ENCODE assay signal across 12 cellular contexts in genomic region chr11:125167292-125167953, GRCh38. TPM values are rescaled to one million over a fixed set of nuclear protein-coding genes. Genes with fewer than 3 reads are reported as not detected.
A peak's percentile ranks its signal among the peaks of the same experiment; 100 is the strongest.
DNase-seq lines count a peak whose midpoint lies in the region; ATAC-seq, FAIRE-seq and TF ChIP-seq lines count a peak whose summit lies in the region.
"Had no signal": no experiment of that assay in that cellular context is flagged by ENCODE, and none has a peak within 500 bp of the region (broad histone marks: within the 10 kb centered on the region; RNA-seq: fewer than 3 reads in every experiment).

No MANE protein-coding gene starts in this region.

- no peaks in the 10 kb centered on the region for H3K36me3 Mint-ChIP-seq in GM23338 (ENCODE audit: low read depth)
- peaks cover 0 to 6% (median 0%) of the 10 kb centered on the region in 5 donors for H3K36me3 Mint-ChIP-seq in naive thymus-derived CD4-positive, alpha-beta T cell

- no peak overlapping the region for H2AFZ ChIP-seq in GM23338

- H3K36me3 ChIP-seq in GM23338 (ENCODE audit: insufficient read depth) (no peaks in the 10 kb centered on the region), brain microvascular endothelial cell (replicated peaks) (no peaks in the 10 kb centered on the region), rectal smooth muscle tissue (ENCODE audit: control insufficient read depth, insufficient read depth, low read length) (no peaks in the 10 kb centered on the region), adrenal gland (replicated peaks in 1 of 2) (no peaks in the 10 kb centered on the region)
- no peaks in the 10 kb centered on the region for H3K36me3 ChIP-seq in naive thymus-derived CD4-positive, alpha-beta T cell (ENCODE audit: control insufficient read depth in 2 of 3, insufficient read depth in 3 of 3, low read length in 3 of 3)
- H3K36me3 ChIP-seq: breast epithelium had no signal

- H3K27ac Mint-ChIP-seq in GM23338, result no peak overlapping the region
- H3K27ac Mint-ChIP-seq in naive thymus-derived CD4-positive, alpha-beta T cell, result no peak overlapping the region

- in situ Hi-C loops in brain microvascular endothelial cell (cut with HindIII; ENCODE audit: low pct_ligation_motif_present, low sequenced_read_pairs), result loop anchor here (25.0 kb wide), 1 partner anchor 170 kb away; no protein-coding TSS in a partner anchor

- no peaks in the 10 kb centered on the region for H3K79me2 ChIP-seq in GM23338 (replicated peaks; ENCODE audit: insufficient read depth)

- H3K27ac ChIP-seq in GM23338 (ENCODE audit: low read depth) (no peak overlapping the region), brain microvascular endothelial cell (peak overlapping the region; percentile 51), rectal smooth muscle tissue (ENCODE audit: low read depth, low read length) (peak overlapping the region; percentile 74), adrenal gland (peak overlapping the region in 2 of 5 donors; percentile 72 to 82)
- no peak overlapping the region for H3K27ac ChIP-seq in naive thymus-derived CD4-positive, alpha-beta T cell (ENCODE audit: low read depth, low read length)

- CTCF ChIA-PET in naive thymus-derived CD4-positive, alpha-beta T cell (lab: Charles Lee), result no interaction called here

- intact Hi-C loops in adrenal gland (cut with DNase I), result no loop called here
- intact Hi-C loops in naive thymus-derived CD4-positive, alpha-beta T cell (cut with micrococcal nuclease), result no loop called here

- POLR2A ChIA-PET in naive thymus-derived CD4-positive, alpha-beta T cell (lab: Charles Lee), result no interaction called here

- H3K4me2 ChIP-seq in GM23338, result peak overlapping the region; percentile 97

- H4K20me1 ChIP-seq in GM23338 (replicated peaks; ENCODE audit: insufficient read depth), result no peaks in the 10 kb centered on the region

- TF ChIP-seq CTCF in GM23338 (conservative IDR thresholded peaks at IDR 0.05; ENCODE audit: low read depth in 2 of 2) (no peak), brain microvascular endothelial cell (IDR thresholded peaks at IDR 0.05; ENCODE audit: low read depth, low read length, missing control alignments) (no peak), adrenal gland (IDR thresholded peaks at IDR 0.05) (no peak)

- no peak for TF ChIP-seq POLR2A in adrenal gland (IDR thresholded peaks at IDR 0.05)

- WGBS in adrenal gland, 4 donors, result 33 to 48% (median 44%) methylated on average over 20 to 28 of the region's 28 CpGs

- peaks cover 67% of the 10 kb centered on the region for H3K27me3 ChIP-seq in GM23338 (ENCODE audit: insufficient read depth)
- H3K27me3 ChIP-seq in brain microvascular endothelial cell (replicated peaks), result no peaks in the 10 kb centered on the region
- no peaks in the 10 kb centered on the region for H3K27me3 ChIP-seq in rectal smooth muscle tissue (ENCODE audit: control insufficient read depth, insufficient read depth, low read length)
- H3K27me3 ChIP-seq in adrenal gland, result no peaks in the 10 kb centered on the region
- H3K27me3 ChIP-seq in naive thymus-derived CD4-positive, alpha-beta T cell (ENCODE audit: control insufficient read depth in 2 of 2, insufficient read depth in 2 of 2, low read length in 2 of 2), result peaks cover 7 to 24% of the 10 kb centered on the region in 2 donors

- H3K9me2 ChIP-seq in GM23338 (ENCODE audit: insufficient read depth), result no peaks in the 10 kb centered on the region

- no peaks in the 10 kb centered on the region for H3K9me3 Mint-ChIP-seq in GM23338
- no peaks in the 10 kb centered on the region for H3K9me3 Mint-ChIP-seq in naive thymus-derived CD4-positive, alpha-beta T cell

- no peak overlapping the region for H3K9ac ChIP-seq in rectal smooth muscle tissue (ENCODE audit: low read length)

- peak; percentile 0; the same call in 2 of the 3 replicates for ATAC-seq in GM23338
- no peak for ATAC-seq in naive thymus-derived CD4-positive, alpha-beta T cell

- H3F3A ChIP-seq in GM23338 (replicated peaks; ENCODE audit: low read depth), result peaks cover 15% of the 10 kb centered on the region; the same call in 1 of the 2 replicates

- peaks cover 62% of the 10 kb centered on the region for H3K4me1 ChIP-seq in GM23338 (ENCODE audit: insufficient read depth)
- H3K4me1 ChIP-seq in rectal smooth muscle tissue (ENCODE audit: control insufficient read depth, insufficient read depth, low read length), result peaks cover 16% of the 10 kb centered on the region
- H3K4me1 ChIP-seq in adrenal gland (replicated peaks in 1 of 2), result peaks cover 0 to 19% of the 10 kb centered on the region in 2 donors
- peaks cover 12 to 17% of the 10 kb centered on the region in 2 donors for H3K4me1 ChIP-seq in naive thymus-derived CD4-positive, alpha-beta T cell (ENCODE audit: control insufficient read depth in 2 of 2, insufficient read depth in 2 of 2, low read length in 2 of 2)
- H3K4me1 ChIP-seq: breast epithelium had no signal

- no peaks in the 10 kb centered on the region for H3K9me3 ChIP-seq in adrenal gland (replicated peaks in 1 of 3)
- H3K9me3 ChIP-seq in naive thymus-derived CD4-positive, alpha-beta T cell (ENCODE audit: control insufficient read depth in 2 of 3, low read length in 3 of 3), result no peaks in the 10 kb centered on the region
- H3K9me3 ChIP-seq: breast epithelium had no signal

- no peak for FAIRE-seq in urothelium cell line (lab: Jason Lieb, UNC)

- peak overlapping the region; percentile 83 for H3K4me3 Mint-ChIP-seq in GM23338
- peak overlapping the region in 3 of 10 donors; percentile 20 to 96 (median 66) for H3K4me3 Mint-ChIP-seq in naive thymus-derived CD4-positive, alpha-beta T cell

- H3K27me3 Mint-ChIP-seq in GM23338 (ENCODE audit: insufficient read depth, low read depth, poor library complexity), result peaks cover 80% of the 10 kb centered on the region
- H3K27me3 Mint-ChIP-seq in naive thymus-derived CD4-positive, alpha-beta T cell, result peaks cover 63 to 86% (median 71%) of the 10 kb centered on the region in 5 donors

- peaks cover 71% of the 10 kb centered on the region for H3K4me1 Mint-ChIP-seq in GM23338
- peaks cover 15 to 23% (median 18%) of the 10 kb centered on the region in 7 donors for H3K4me1 Mint-ChIP-seq in naive thymus-derived CD4-positive, alpha-beta T cell

- DNase-seq in GM23338 (ENCODE audit: low spot score) (peak; percentile 76), brain microvascular endothelial cell (peak; percentile 49), adrenal gland (no peak), COLO668 (lab: John Stamatoyannopoulos, UW; ENCODE audit: unreplicated experiment) (no peak), urothelium cell line (ENCODE audit: low spot score) (no peak)
- DNase-seq in naive thymus-derived CD4-positive, alpha-beta T cell, result no peak
- DNase-seq: AML-193, kidney glomerular epithelial cell, NCI-H1048 had no signal

- H3K4me3 ChIP-seq in GM23338 (peak overlapping the region; percentile 80), brain microvascular endothelial cell (ENCODE audit: low read depth, low read length) (peak overlapping the region; percentile 88), iPS-11a (ENCODE audit: low read depth, low read length) (peak overlapping the region; percentile 49), rectal smooth muscle tissue (ENCODE audit: low read length) (no peak overlapping the region), adrenal gland (peak overlapping the region in 1 of 4 donors; percentile 17)
- no peak overlapping the region for H3K4me3 ChIP-seq in naive thymus-derived CD4-positive, alpha-beta T cell (ENCODE audit: low read length)

TF ChIP-seq in GM23338, 12 proteins besides CTCF, POLR2A, EP300 and RAD21:
- peak; percentile 50 for TF ChIP-seq EZH2 (IDR thresholded peaks at IDR 0.05; ENCODE audit: low read depth, unreplicated experiment)
- TF ChIP-seq, protein P1, sequence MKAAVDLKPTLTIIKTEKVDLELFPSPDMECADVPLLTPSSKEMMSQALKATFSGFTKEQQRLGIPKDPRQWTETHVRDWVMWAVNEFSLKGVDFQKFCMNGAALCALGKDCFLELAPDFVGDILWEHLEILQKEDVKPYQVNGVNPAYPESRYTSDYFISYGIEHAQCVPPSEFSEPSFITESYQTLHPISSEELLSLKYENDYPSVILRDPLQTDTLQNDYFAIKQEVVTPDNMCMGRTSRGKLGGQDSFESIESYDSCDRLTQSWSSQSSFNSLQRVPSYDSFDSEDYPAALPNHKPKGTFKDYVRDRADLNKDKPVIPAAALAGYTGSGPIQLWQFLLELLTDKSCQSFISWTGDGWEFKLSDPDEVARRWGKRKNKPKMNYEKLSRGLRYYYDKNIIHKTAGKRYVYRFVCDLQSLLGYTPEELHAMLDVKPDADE (IDR thresholded peaks at IDR 0.05), result no peak
- peak; percentile 32 for TF ChIP-seq EZH2phosphoT487 (IDR thresholded peaks at IDR 0.05; ENCODE audit: unreplicated experiment)
- 0 out of 2 replicates have a peak, but pooled peaks have one; percentile 26 for TF ChIP-seq POLR2AphosphoS5 (IDR thresholded peaks at IDR 0.05; ENCODE audit: low read depth)

RNA-seq across cellular contexts. Expression of gene PKNOX2, which starts 2.9 kb away (rescaled TPM):
- 0.43 and 0.83 TPM in 2 replicates for total RNA-seq in GM23338 (2014; rRNA removed; shearing (Covaris generic))
- 0.35 and 0.42 TPM in 2 replicates for polyA plus RNA-seq in GM23338 (2016; fragmentation: Nextera tagmentation; extraction: Ambion mirVana)
- 10 to 100 TPM in 5 of 8 donors, 1 to 10 TPM in 3; 1.8 to 34.7 (median 11.1) TPM for total RNA-seq in adrenal gland
- 1 to 10 TPM; 2.0 to 2.7 (median 2.0) TPM for polyA plus RNA-seq in adrenal gland
- not detected for total RNA-seq in naive thymus-derived CD4-positive, alpha-beta T cell
- not detected for polyA plus RNA-seq in naive thymus-derived CD4-positive, alpha-beta T cell

RNA-seq across cellular contexts. Expression of gene TMEM218, which starts 56.0 kb away (rescaled TPM):
- 13.4 and 23.7 TPM in 2 replicates for total RNA-seq in GM23338 (2014; rRNA removed; shearing (Covaris generic))
- polyA plus RNA-seq in GM23338 (2016; fragmentation: Nextera tagmentation; extraction: Ambion mirVana), result 23.8 and 24.2 TPM in 2 replicates
- 10 to 100 TPM; 19.7 to 42.3 (median 25.8) TPM for total RNA-seq in adrenal gland
- polyA plus RNA-seq in adrenal gland, result 10 to 100 TPM; 19.3 to 38.7 (median 20.4) TPM
- 10 to 100 TPM; 10.2 to 18.5 (median 13.9) TPM for total RNA-seq in naive thymus-derived CD4-positive, alpha-beta T cell
- polyA plus RNA-seq in naive thymus-derived CD4-positive, alpha-beta T cell, result 10 to 100 TPM; 34.5 to 36.1 TPM

Comparison
In these comparisons a context has a peak if more than half of its experiments do, and no peak if none do; other contexts are left out.
1. DNase-seq: peak in GM23338 (single experiment) and brain microvascular endothelial cell (single experiment); none in adrenal gland (0 of 7), naive thymus-derived CD4-positive, alpha-beta T cell (0 of 9), COLO668 (single experiment) and urothelium cell line (single experiment).
2. H3K27ac ChIP-seq: peak in brain microvascular endothelial cell (single experiment) and rectal smooth muscle tissue (single experiment); none in GM23338 (single experiment) and naive thymus-derived CD4-positive, alpha-beta T cell (single experiment).
3. H3K4me3 ChIP-seq: peak in GM23338 (single experiment), brain microvascular endothelial cell (single experiment) and iPS-11a (single experiment); none in rectal smooth muscle tissue (single experiment) and naive thymus-derived CD4-positive, alpha-beta T cell (single experiment).